ENCODE assay signal across 9 cellular contexts in the genomic region with DNA sequence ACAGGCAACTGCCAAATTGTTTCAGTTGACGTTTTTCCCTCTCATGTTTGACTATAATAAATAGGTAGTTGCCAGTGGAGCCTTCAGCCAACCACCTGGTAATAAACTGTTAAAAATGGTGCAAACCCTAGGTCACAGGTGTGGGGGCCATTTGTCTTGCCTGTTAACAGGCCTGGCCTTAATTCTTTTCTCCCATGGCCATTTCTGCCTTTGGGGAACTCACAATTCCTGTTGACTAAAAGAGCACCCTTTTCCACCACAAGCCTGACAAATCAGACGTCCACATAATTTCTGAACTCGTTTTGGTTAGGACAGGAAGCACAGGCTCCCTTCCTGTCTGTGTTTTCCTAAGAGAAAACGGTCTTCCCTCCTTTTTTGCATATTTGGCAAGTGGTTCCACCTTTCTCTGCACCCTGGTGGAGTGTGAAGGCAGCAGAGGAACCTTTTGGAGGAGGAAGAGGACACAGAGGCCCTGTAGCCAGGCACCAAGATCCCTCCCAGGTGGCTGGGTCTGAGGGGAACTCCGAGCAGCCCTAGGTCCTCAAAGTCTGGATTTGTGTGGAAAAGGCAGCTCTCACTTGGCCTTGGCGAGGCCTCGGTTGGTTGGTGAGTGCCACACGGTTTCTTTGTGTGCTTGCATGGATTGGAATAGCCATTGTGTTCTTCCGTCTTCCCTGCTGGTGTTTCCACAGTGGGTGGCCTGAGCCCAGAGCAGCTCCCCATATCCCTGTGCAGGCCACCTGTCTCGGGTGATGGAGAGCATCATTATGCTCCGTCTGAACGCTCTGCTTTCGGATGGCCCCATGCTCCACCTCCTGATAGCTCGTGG. TPM values are rescaled to one million over a fixed set of nuclear protein-coding genes. Genes with fewer than 3 reads are reported as not detected.
DNase-seq lines count a peak whose midpoint lies in the region; ATAC-seq lines count a peak whose summit lies in the region.
"Had no signal": no experiment of that assay in that cellular context is flagged by ENCODE, and none has a peak within 500 bp of the region (broad histone marks: within the 10 kb centered on the region; RNA-seq: fewer than 3 reads in every experiment).

No MANE protein-coding gene starts in this region.

- H3K4me3 Mint-ChIP-seq in activated naive CD8-positive, alpha-beta T cell treated with anti-CD3 and anti-CD28 coated beads, Interleukin-2, amount 10 ng/mL, durations not matched to agents 7 days and 5 days, result peak overlapping the region; percentile 97
- peak overlapping the region; percentile 91 to 98 for H3K4me3 Mint-ChIP-seq in stimulated activated naive CD8-positive, alpha-beta T cell treated with anti-CD3 and anti-CD28 coated beads, Interleukin-15, amount 100 ng/mL, for 72 hours

- H3K27me3 Mint-ChIP-seq in activated naive CD8-positive, alpha-beta T cell treated with anti-CD3 and anti-CD28 coated beads, Interleukin-2, amount 10 ng/mL, durations not matched to agents 7 days and 5 days, result no peaks in the 10 kb centered on the region
- H3K27me3 Mint-ChIP-seq in stimulated activated naive CD8-positive, alpha-beta T cell treated with anti-CD3 and anti-CD28 coated beads, Interleukin-15, amount 100 ng/mL, for 72 hours, result no peaks in the 10 kb centered on the region

- peaks cover 73% of the 10 kb centered on the region for H3K36me3 Mint-ChIP-seq in activated naive CD8-positive, alpha-beta T cell treated with anti-CD3 and anti-CD28 coated beads, Interleukin-2, amount 10 ng/mL, durations not matched to agents 7 days and 5 days

- H3K27ac Mint-ChIP-seq in activated naive CD8-positive, alpha-beta T cell treated with anti-CD3 and anti-CD28 coated beads, Interleukin-2, amount 10 ng/mL, durations not matched to agents 7 days and 5 days, result peak overlapping the region; percentile 97
- H3K27ac Mint-ChIP-seq in stimulated activated naive CD8-positive, alpha-beta T cell treated with anti-CD3 and anti-CD28 coated beads, Interleukin-15, amount 100 ng/mL, for 72 hours, result peak overlapping the region; percentile 89 to 99

- no peaks in the 10 kb centered on the region for H3K9me3 Mint-ChIP-seq in activated naive CD8-positive, alpha-beta T cell treated with anti-CD3 and anti-CD28 coated beads, Interleukin-2, amount 10 ng/mL, durations not matched to agents 7 days and 5 days
- H3K9me3 Mint-ChIP-seq in stimulated activated naive CD8-positive, alpha-beta T cell treated with anti-CD3 and anti-CD28 coated beads, Interleukin-15, amount 100 ng/mL, for 72 hours, result no peaks in the 10 kb centered on the region

- POLR2A ChIA-PET in activated naive CD8-positive, alpha-beta T cell treated with anti-CD3 and anti-CD28 coated beads, Interleukin-2, amount 10 ng/mL, durations not matched to agents 7 days and 5 days (lab: Charles Lee), result interaction anchor here (1.0 to 21.3 kb wide), 11 partner anchors 8 to 102 kb away, joined by 3 to 489 read pairs (median 34); no protein-coding TSS in a partner anchor

- DNase-seq in activated CD4-positive, alpha-beta T cell treated with anti-CD3 and anti-CD28 coated beads for 48 hours, result peak; percentile 74
- no peak for DNase-seq in activated CD4-positive, alpha-beta T cell treated with anti-CD3 and anti-CD28 coated beads, Interleukin-2, amount 50 U/mL, for 1 hour
- DNase-seq in NCI-H146 (lab: John Stamatoyannopoulos, UW) (peak; percentile 37), COLO668 (lab: John Stamatoyannopoulos, UW; ENCODE audit: unreplicated experiment) (no peak), C1 segment of cervical spinal cord (lab: John Stamatoyannopoulos, UW) (no peak), NCI-H1092 treated with DMSO at 0.1 percent for 48 hours (lab: John Stamatoyannopoulos, UW) (no peak)
- DNase-seq in activated naive CD8-positive, alpha-beta T cell treated with anti-CD3 and anti-CD28 coated beads, Interleukin-2, amount 10 ng/mL, durations not matched to agents 7 days and 5 days, result peak; percentile 65
- DNase-seq in stimulated activated naive CD8-positive, alpha-beta T cell treated with anti-CD3 and anti-CD28 coated beads, Interleukin-15, amount 100 ng/mL, for 72 hours, result peak in 1 of 2 donors; percentile 61

- peak; percentile 25 for ATAC-seq in activated naive CD8-positive, alpha-beta T cell treated with anti-CD3 and anti-CD28 coated beads, Interleukin-2, amount 10 ng/mL, durations not matched to agents 7 days and 5 days (ENCODE audit: low read depth)
- ATAC-seq in stimulated activated naive CD8-positive, alpha-beta T cell treated with anti-CD3 and anti-CD28 coated beads, Interleukin-15, amount 100 ng/mL, for 72 hours, result peak; percentile 54
- ATAC-seq: left colon had no signal

- H3K4me1 Mint-ChIP-seq in activated naive CD8-positive, alpha-beta T cell treated with anti-CD3 and anti-CD28 coated beads, Interleukin-2, amount 10 ng/mL, durations not matched to agents 7 days and 5 days, result peaks cover 23% of the 10 kb centered on the region
- peaks cover 25% of the 10 kb centered on the region for H3K4me1 Mint-ChIP-seq in stimulated activated naive CD8-positive, alpha-beta T cell treated with anti-CD3 and anti-CD28 coated beads, Interleukin-15, amount 100 ng/mL, for 72 hours

RNA-seq across cellular contexts. Expression of a gene that starts 4.0 kb away (rescaled TPM):
- total RNA-seq in activated naive CD8-positive, alpha-beta T cell treated with anti-CD3 and anti-CD28 coated beads, Interleukin-2, amount 10 ng/mL, durations not matched to agents 7 days and 5 days, result 100 to 1,000 TPM; 383 to 410 TPM

Comparison
In these comparisons a context has a peak if more than half of its experiments do, and no peak if none do; other contexts are left out.
1. DNase-seq: peak in activated CD4-positive, alpha-beta T cell treated with anti-CD3 and anti-CD28 coated beads for 48 hours (single experiment), NCI-H146 (single experiment) and activated naive CD8-positive, alpha-beta T cell treated with anti-CD3 and anti-CD28 coated beads, Interleukin-2, amount 10 ng/mL, durations not matched to agents 7 days and 5 days (single experiment); none in activated CD4-positive, alpha-beta T cell treated with anti-CD3 and anti-CD28 coated beads, Interleukin-2, amount 50 U/mL, for 1 hour (single experiment), COLO668 (single experiment), C1 segment of cervical spinal cord (0 of 14) and NCI-H1092 treated with DMSO at 0.1 percent for 48 hours (single experiment).